1 cellular context compared by ENCODE assay signal in genomic region chr4:184807797-184808718, GRCh38.
TF ChIP-seq lines count a peak whose summit lies in the region.

No MANE protein-coding gene starts in this region.

TF ChIP-seq in HEK293, 187 proteins besides CTCF, POLR2A, EP300 and RAD21 (continued from another document):
- TF ChIP-seq, protein P1, sequence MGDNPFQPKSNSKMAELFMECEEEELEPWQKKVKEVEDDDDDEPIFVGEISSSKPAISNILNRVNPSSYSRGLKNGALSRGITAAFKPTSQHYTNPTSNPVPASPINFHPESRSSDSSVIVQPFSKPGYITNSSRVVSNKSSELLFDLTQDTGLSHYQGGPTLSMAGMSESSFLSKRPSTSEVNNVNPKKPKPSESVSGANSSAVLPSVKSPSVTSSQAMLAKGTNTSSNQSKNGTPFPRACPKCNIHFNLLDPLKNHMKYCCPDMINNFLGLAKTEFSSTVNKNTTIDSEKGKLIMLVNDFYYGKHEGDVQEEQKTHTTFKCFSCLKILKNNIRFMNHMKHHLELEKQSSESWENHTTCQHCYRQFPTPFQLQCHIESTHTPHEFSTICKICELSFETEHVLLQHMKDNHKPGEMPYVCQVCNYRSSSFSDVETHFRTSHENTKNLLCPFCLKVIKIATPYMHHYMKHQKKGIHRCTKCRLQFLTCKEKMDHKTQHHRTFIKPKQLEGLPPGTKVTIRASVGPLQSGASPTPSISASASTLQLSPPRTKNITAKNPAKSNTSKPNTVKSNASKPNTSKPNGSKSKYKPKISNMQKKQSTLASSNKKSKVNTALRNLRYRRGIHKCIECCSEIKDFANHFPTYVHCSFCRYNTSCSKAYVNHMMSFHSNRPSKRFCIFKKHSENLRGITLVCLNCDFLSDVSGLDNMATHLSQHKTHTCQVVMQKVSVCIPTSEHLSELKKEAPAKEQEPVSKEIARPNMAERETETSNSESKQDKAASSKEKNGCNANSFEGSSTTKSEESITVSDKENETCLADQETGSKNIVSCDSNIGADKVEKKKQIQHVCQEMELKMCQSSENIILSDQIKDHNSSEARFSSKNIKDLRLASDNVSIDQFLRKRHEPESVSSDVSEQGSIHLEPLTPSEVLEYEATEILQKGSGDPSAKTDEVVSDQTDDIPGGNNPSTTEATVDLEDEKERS (tag by site-specific recombination; IDR thresholded peaks at IDR 0.05) = no peak
- TF ChIP-seq ZNF10 (tag by site-specific recombination; IDR thresholded peaks at IDR 0.05) = no peak
- no peak for TF ChIP-seq GLIS2 (tag by site-specific recombination; IDR thresholded peaks at IDR 0.05)
- no peak for TF ChIP-seq ZNF623 (tag by site-specific recombination; IDR thresholded peaks at IDR 0.05)
- TF ChIP-seq KLF9 (tag by site-specific recombination; IDR thresholded peaks at IDR 0.05; ENCODE audit: low read depth) = no peak
- TF ChIP-seq ZSCAN18 (tag by site-specific recombination; IDR thresholded peaks at IDR 0.05) = no peak
- TF ChIP-seq GLIS1 (tag by site-specific recombination; IDR thresholded peaks at IDR 0.05) = no peak
- TF ChIP-seq ATF2 (tag by site-specific recombination; IDR thresholded peaks at IDR 0.05; ENCODE audit: low read depth) = no peak
- TF ChIP-seq ZNF341 (tag by site-specific recombination; IDR thresholded peaks at IDR 0.05; ENCODE audit: low read depth) = peak; percentile 83
- no peak for TF ChIP-seq ZNF112 (tag by site-specific recombination; IDR thresholded peaks at IDR 0.05)
- no peak for TF ChIP-seq ZNF214 (tag by site-specific recombination; IDR thresholded peaks at IDR 0.05; ENCODE audit: borderline replicate concordance)
- peak; percentile 83 for TF ChIP-seq FEZF1 (tag by site-specific recombination; IDR thresholded peaks at IDR 0.05)
- TF ChIP-seq ZNF362 (tag by site-specific recombination; IDR thresholded peaks at IDR 0.05) = no peak
- no peak for TF ChIP-seq ZNF473 (tag by site-specific recombination; IDR thresholded peaks at IDR 0.05)
- TF ChIP-seq ZNF530 (tag by site-specific recombination; IDR thresholded peaks at IDR 0.05; ENCODE audit: low read depth) = no peak
- no peak for TF ChIP-seq ZBTB20 (tag by site-specific recombination; IDR thresholded peaks at IDR 0.05)
- TF ChIP-seq MZF1 (tag by site-specific recombination; IDR thresholded peaks at IDR 0.05; ENCODE audit: borderline replicate concordance) = no peak
TF ChIP-seq in HEK293: peak in this region for 3.
